ENCODE assay signal across 1 cellular context in genomic region chr6:33248932-33249731, GRCh38.
TF ChIP-seq lines count a peak whose summit lies in the region.

No MANE protein-coding gene starts in this region.

TF ChIP-seq in HepG2, 621 proteins besides CTCF, POLR2A, EP300 and RAD21 (continued from another document and continues in another):
- TF ChIP-seq ZHX1 (CRISPR knock-in tag; IDR thresholded peaks at IDR 0.05; ENCODE audit: low read depth) (no peak), ZNF230 (CRISPR knock-in tag; IDR thresholded peaks at IDR 0.05) (peak; percentile 77; the same call in 1 of the 2 replicates), STAG1 (CRISPR knock-in tag; IDR thresholded peaks at IDR 0.05) (0 out of 2 replicates have a peak, but pooled peaks have one; percentile 17), BCL6 (CRISPR knock-in tag; IDR thresholded peaks at IDR 0.05) (peak; percentile 35; the same call in 1 of the 2 replicates), THRA (CRISPR knock-in tag; IDR thresholded peaks at IDR 0.05; ENCODE audit: borderline replicate concordance) (peak; percentile 100), E2F1 (CRISPR knock-in tag; IDR thresholded peaks at IDR 0.05) (no peak; the same call in 1 of the 2 replicates), ZNF20 (CRISPR knock-in tag; IDR thresholded peaks at IDR 0.05) (no peak), U2AF2 (IDR thresholded peaks at IDR 0.05; ENCODE audit: low read depth, low read length) (no peak), JUNB (CRISPR knock-in tag; IDR thresholded peaks at IDR 0.05; ENCODE audit: borderline replicate concordance) (no peak), TFDP1 (CRISPR knock-in tag; IDR thresholded peaks at IDR 0.05; ENCODE audit: borderline replicate concordance) (peak; percentile 45; the same call in 1 of the 2 replicates), SP4 (CRISPR knock-in tag; IDR thresholded peaks at IDR 0.05) (peak; percentile 95), ZNF619 (CRISPR knock-in tag; IDR thresholded peaks at IDR 0.05) (peak; percentile 19; the same call in 1 of the 2 replicates), RNF2 (conservative IDR thresholded peaks at IDR 0.05; ENCODE audit: low read depth) (0 out of 2 replicates have a peak, but pooled peaks have one; percentile 45), CEBPB (IDR thresholded peaks at IDR 0.05; ENCODE audit: borderline replicate concordance, low read depth, low read length) (no peak), BHLHE40 (IDR thresholded peaks at IDR 0.05; ENCODE audit: low read length) (no peak), ZNF318 (CRISPR knock-in tag; IDR thresholded peaks at IDR 0.05) (peak; percentile 93; the same call in 1 of the 2 replicates), HNRNPLL (IDR thresholded peaks at IDR 0.05; ENCODE audit: low read depth, low read length, poor library complexity, severe bottlenecking) (peak; percentile 89), CERS6 (CRISPR knock-in tag; IDR thresholded peaks at IDR 0.05) (no peak), ZNF672 (CRISPR knock-in tag; IDR thresholded peaks at IDR 0.05) (no peak), CHD4 (IDR thresholded peaks at IDR 0.05; ENCODE audit: borderline replicate concordance, low read length) (no peak), ZNF891 (CRISPR knock-in tag; IDR thresholded peaks at IDR 0.05) (no peak; the same call in 1 of the 2 replicates), KAT7 (CRISPR knock-in tag; IDR thresholded peaks at IDR 0.05; ENCODE audit: borderline replicate concordance) (peak; percentile 78), ZNF709 (CRISPR knock-in tag; IDR thresholded peaks at IDR 0.05) (peak; percentile 78), CCDC6 (CRISPR knock-in tag; IDR thresholded peaks at IDR 0.05) (peak; percentile 78; the same call in 1 of the 2 replicates), EHMT2 (IDR thresholded peaks at IDR 0.05; ENCODE audit: borderline replicate concordance, low read depth, low read length) (no peak), ZNF776 (CRISPR knock-in tag; IDR thresholded peaks at IDR 0.05) (peak; percentile 58; the same call in 1 of the 2 replicates), NFATC3 (CRISPR knock-in tag; IDR thresholded peaks at IDR 0.05) (peak; percentile 76; the same call in 1 of the 2 replicates), ATRX (CRISPR knock-in tag; IDR thresholded peaks at IDR 0.05; ENCODE audit: borderline replicate concordance) (no peak), FOSL1 (CRISPR knock-in tag; IDR thresholded peaks at IDR 0.05; ENCODE audit: borderline replicate concordance) (no peak), NFYB (CRISPR knock-in tag; IDR thresholded peaks at IDR 0.05) (peak; percentile 93), ZNF800 (CRISPR knock-in tag; IDR thresholded peaks at IDR 0.05) (no peak), ZBTB10 (CRISPR knock-in tag; IDR thresholded peaks at IDR 0.05; ENCODE audit: borderline replicate concordance) (no peak), ERF (CRISPR knock-in tag; IDR thresholded peaks at IDR 0.05) (peak; percentile 79)
